21 cellular contexts compared by ENCODE assay signal in the genomic region with DNA sequence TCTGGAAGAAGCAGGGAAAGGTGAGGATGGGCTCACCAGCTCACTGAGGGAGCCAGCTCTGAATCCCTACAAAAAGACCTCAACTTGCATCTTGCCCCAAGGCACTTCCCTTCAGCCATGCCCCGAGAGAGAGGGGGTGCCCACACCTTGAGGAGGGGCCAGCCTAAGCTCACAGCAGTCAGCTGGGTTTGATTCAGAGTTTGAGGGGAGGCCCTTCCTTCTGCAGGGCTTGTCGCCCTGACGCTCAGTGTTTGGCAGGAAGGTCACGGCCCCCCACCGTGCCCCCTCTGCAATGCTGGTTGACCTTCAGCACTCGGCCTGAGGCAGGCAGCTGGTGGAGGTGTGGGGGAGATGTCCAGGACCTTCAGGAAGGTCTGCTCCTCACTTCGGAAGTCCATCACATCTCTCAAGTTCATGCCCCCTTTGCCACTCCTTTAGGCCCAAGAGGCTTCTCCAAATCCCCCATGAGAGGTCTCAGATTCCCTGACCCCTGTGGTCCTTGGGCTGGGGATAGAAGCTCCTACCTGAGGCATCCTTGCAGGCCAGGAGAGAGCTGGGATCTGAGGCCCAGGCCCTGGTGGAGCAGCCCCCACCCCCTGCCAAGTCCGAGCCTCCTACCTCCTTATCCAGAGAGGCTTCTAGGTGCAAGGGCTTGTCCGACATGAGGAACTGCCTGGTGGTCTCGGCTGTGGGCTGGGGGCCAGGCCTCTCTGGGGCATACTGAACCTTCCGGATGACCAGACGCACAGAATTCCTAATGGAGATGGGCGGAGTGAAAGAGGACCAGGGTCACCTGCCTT. TPM values are rescaled to one million over a fixed set of nuclear protein-coding genes. Genes with fewer than 3 reads are reported as not detected.
DNase-seq lines count a peak whose midpoint lies in the region; ATAC-seq and TF ChIP-seq lines count a peak whose summit lies in the region.
"Had no signal": no experiment of that assay in that cellular context is flagged by ENCODE, and none has a peak within 500 bp of the region (broad histone marks: within the 10 kb centered on the region; RNA-seq: fewer than 3 reads in every experiment).

No MANE protein-coding gene starts in this region.

- no peak overlapping the region for H3K14ac ChIP-seq in mesenchymal stem cell (ENCODE audit: low read length in 2 of 2)

- H3K27me3 ChIP-seq in Caco-2 (replicated peaks; ENCODE audit: control insufficient read depth, insufficient read depth, low read length) (no peaks in the 10 kb centered on the region), spleen (replicated peaks in 1 of 7) (no peaks in the 10 kb centered on the region), mesenchymal stem cell (ENCODE audit: control insufficient read depth in 1 of 2, insufficient read depth in 1 of 2, low read length in 2 of 2) (no peaks in the 10 kb centered on the region)
- no peaks in the 10 kb centered on the region for H3K27me3 ChIP-seq in effector memory CD4-positive, alpha-beta T cell (replicated peaks; ENCODE audit: control insufficient read depth, insufficient read depth, low read length, poor library complexity, severe bottlenecking)
- H3K27me3 ChIP-seq: left lung, uterus had no signal

- no peak overlapping the region for H4K8ac ChIP-seq in mesenchymal stem cell (ENCODE audit: low read length)

- H3K27ac Mint-ChIP-seq in activated naive CD8-positive, alpha-beta T cell = peak overlapping the region; percentile 99
- no peak overlapping the region for H3K27ac Mint-ChIP-seq in activated naive CD8-positive, alpha-beta T cell treated with anti-CD3 and anti-CD28 coated beads, Interleukin-2, amount 50 U/mL, for 24 hours
- H3K27ac Mint-ChIP-seq in Caco-2 (ENCODE audit: unreplicated experiment) = peak overlapping the region; percentile 88

- ATAC-seq in activated naive CD8-positive, alpha-beta T cell treated with anti-CD3 and anti-CD28 coated beads, Interleukin-2, amount 50 U/mL, for 24 hours = no peak
- ATAC-seq in HG03432 (IDR thresholded peaks at IDR 0.05; ENCODE audit: unreplicated experiment) = no peak
- ATAC-seq: GM12878, K562, left lung had no signal

- BruUV-seq in Caco-2 (replicated peaks; lab: Mats Ljungman, UMichigan) = no TSS peak

- H3K27me3 Mint-ChIP-seq in activated naive CD8-positive, alpha-beta T cell = no peaks in the 10 kb centered on the region
- H3K27me3 Mint-ChIP-seq in activated naive CD8-positive, alpha-beta T cell treated with anti-CD3 and anti-CD28 coated beads, Interleukin-2, amount 50 U/mL, for 24 hours = no peaks in the 10 kb centered on the region
- no peaks in the 10 kb centered on the region for H3K27me3 Mint-ChIP-seq in Caco-2 (ENCODE audit: insufficient read depth, unreplicated experiment)

- POLR2A ChIA-PET in Caco-2 (lab: Charles Lee) = no interaction called here

- no peaks in the 10 kb centered on the region for H3K9me3 Mint-ChIP-seq in activated naive CD8-positive, alpha-beta T cell (ENCODE audit: low read depth)
- no peaks in the 10 kb centered on the region for H3K9me3 Mint-ChIP-seq in activated naive CD8-positive, alpha-beta T cell treated with anti-CD3 and anti-CD28 coated beads, Interleukin-2, amount 50 U/mL, for 24 hours
- H3K9me3 Mint-ChIP-seq in Caco-2 (ENCODE audit: unreplicated experiment) = no peaks in the 10 kb centered on the region

- no peak overlapping the region for H4K91ac ChIP-seq in mesenchymal stem cell (ENCODE audit: low read length)

- no peak overlapping the region for H3K23ac ChIP-seq in mesenchymal stem cell (ENCODE audit: low read length in 2 of 2)

- H2AFZ ChIP-seq in mesenchymal stem cell (ENCODE audit: low read depth, low read length) = no peak overlapping the region

- H2BK120ac ChIP-seq in mesenchymal stem cell (ENCODE audit: low read depth, low read length) = no peak overlapping the region

- H3K36me3 Mint-ChIP-seq in activated naive CD8-positive, alpha-beta T cell = peaks cover 10% of the 10 kb centered on the region
- H3K36me3 Mint-ChIP-seq in activated naive CD8-positive, alpha-beta T cell treated with anti-CD3 and anti-CD28 coated beads, Interleukin-2, amount 50 U/mL, for 24 hours (ENCODE audit: low read depth) = peaks cover 7% of the 10 kb centered on the region
- H3K36me3 Mint-ChIP-seq in Caco-2 (ENCODE audit: insufficient read depth, unreplicated experiment) = peaks cover 70% of the 10 kb centered on the region

- no peak for DNase-seq in activated naive CD8-positive, alpha-beta T cell treated with anti-CD3 and anti-CD28 coated beads, Interleukin-2, amount 50 U/mL, for 24 hours
- DNase-seq in Caco-2 (peak in 1 of 2 experiments; percentile 36), spleen (peak; percentile 73), mesenchymal stem cell (no peak), GM13976 (ENCODE audit: low spot score) (no peak)
- no peak for DNase-seq in effector memory CD4-positive, alpha-beta T cell
- DNase-seq: cortex of kidney; NCI-H1694 treated with DMSO at 0.1 percent for 48 hours; NCI-H226; stimulated activated CD4-positive, alpha-beta T cell treated with anti-CD3 and anti-CD28 coated beads, Interleukin-4, amount 100 ng/mL, for 1 hour had no signal

- no peak for TF ChIP-seq CTCF in Caco-2 (IDR thresholded peaks at IDR 0.05; ENCODE audit: insufficient read depth in 1 of 2, low read depth in 1 of 2, low read length in 1 of 2, severe bottlenecking in 1 of 2, unreplicated experiment in 1 of 2)
- no peak for TF ChIP-seq CTCF in spleen (IDR thresholded peaks at IDR 0.05 in 8 of 11, conservative IDR thresholded peaks at IDR 0.05 in 3 of 11)
- no peak for TF ChIP-seq CTCF in GM13976 (IDR thresholded peaks at IDR 0.05; ENCODE audit: borderline replicate concordance, control extremely low read depth, extremely low read depth, insufficient read depth, missing control alignments)

- no peak overlapping the region for H2AK5ac ChIP-seq in mesenchymal stem cell (ENCODE audit: low read length, severe bottlenecking)

- no peak overlapping the region for H3K4me3 Mint-ChIP-seq in activated naive CD8-positive, alpha-beta T cell
- H3K4me3 Mint-ChIP-seq in activated naive CD8-positive, alpha-beta T cell treated with anti-CD3 and anti-CD28 coated beads, Interleukin-2, amount 50 U/mL, for 24 hours = no peak overlapping the region
- H3K4me3 Mint-ChIP-seq in Caco-2 (ENCODE audit: unreplicated experiment) = no peak overlapping the region

- peak overlapping the region; percentile 65 for H3K27ac ChIP-seq in effector memory CD4-positive, alpha-beta T cell (ENCODE audit: insufficient read depth, low read length, poor library complexity, severe bottlenecking)
- H3K27ac ChIP-seq in spleen (peak overlapping the region in 7 of 8 donors; percentile 20 to 88 (median 72)), mesenchymal stem cell (ENCODE audit: low read length, poor library complexity, severe bottlenecking) (no peak overlapping the region)
- H3K27ac ChIP-seq: left lung, uterus had no signal

- H2BK15ac ChIP-seq in mesenchymal stem cell (ENCODE audit: low read depth, poor library complexity, severe bottlenecking) = no peak overlapping the region

- H3K4ac ChIP-seq in mesenchymal stem cell (ENCODE audit: low read depth in 1 of 2, low read length in 2 of 2) = no peak overlapping the region

- no peaks in the 10 kb centered on the region for H3K79me1 ChIP-seq in mesenchymal stem cell (replicated peaks; ENCODE audit: low read length, poor library complexity, severe bottlenecking)

- H2BK5ac ChIP-seq in mesenchymal stem cell (ENCODE audit: low read depth, low read length, poor library complexity, severe bottlenecking) = no peak overlapping the region

- H3K9me3 ChIP-seq in Caco-2 (no peaks in the 10 kb centered on the region), spleen (no peaks in the 10 kb centered on the region), mesenchymal stem cell (ENCODE audit: control insufficient read depth, low read length) (no peaks in the 10 kb centered on the region)
- H3K9me3 ChIP-seq in effector memory CD4-positive, alpha-beta T cell (ENCODE audit: control insufficient read depth, low read length) = no peaks in the 10 kb centered on the region
- H3K9me3 ChIP-seq: left lung, uterus had no signal

- peaks cover 55% of the 10 kb centered on the region for H3K4me1 Mint-ChIP-seq in activated naive CD8-positive, alpha-beta T cell (ENCODE audit: low read depth)
- H3K4me1 Mint-ChIP-seq in activated naive CD8-positive, alpha-beta T cell treated with anti-CD3 and anti-CD28 coated beads, Interleukin-2, amount 50 U/mL, for 24 hours = peaks cover 34% of the 10 kb centered on the region
- peaks cover 32% of the 10 kb centered on the region for H3K4me1 Mint-ChIP-seq in Caco-2 (ENCODE audit: low read depth, unreplicated experiment)

- intact Hi-C loops in Caco-2 (cut with micrococcal nuclease; ENCODE audit: unreplicated experiment) = no loop called here
- intact Hi-C loops in spleen (cut with DNase I; ENCODE audit: low total_unique reads) = no loop called here

- H3K4me1 ChIP-seq in Caco-2 = peaks cover 34% of the 10 kb centered on the region
- H3K4me1 ChIP-seq in effector memory CD4-positive, alpha-beta T cell (ENCODE audit: control insufficient read depth, insufficient read depth, low read length, poor library complexity, severe bottlenecking) = peaks cover 33% of the 10 kb centered on the region
- H3K4me1 ChIP-seq in spleen = peaks cover 0 to 71% (median 47%) of the 10 kb centered on the region in 6 donors
- no peaks in the 10 kb centered on the region for H3K4me1 ChIP-seq in mesenchymal stem cell (ENCODE audit: control insufficient read depth, insufficient read depth, low read depth, low read length)

- TF ChIP-seq POLR2A in spleen (IDR thresholded peaks at IDR 0.05) = no peak

- CTCF ChIA-PET in Caco-2 (lab: Charles Lee) = interaction anchor here (1.6 to 2.2 kb wide), 2 partner anchors 8 to 153 kb away, joined by 5 to 14 read pairs; no protein-coding TSS in a partner anchor

- H3K4me3 ChIP-seq in Caco-2 (ENCODE audit: low read depth, low read length) (no peak overlapping the region), spleen (no peak overlapping the region), mesenchymal stem cell (ENCODE audit: insufficient read depth in 1 of 2, low read depth in 1 of 2, low read length in 2 of 2) (no peak overlapping the region)
- H3K4me3 ChIP-seq in effector memory CD4-positive, alpha-beta T cell (ENCODE audit: insufficient read depth, low read depth, low read length, poor library complexity, severe bottlenecking) = no peak overlapping the region
- H3K4me3 ChIP-seq: GM12878, K562, left lung, skin epidermis, uterus had no signal

- H3K18ac ChIP-seq in mesenchymal stem cell (ENCODE audit: low read depth in 1 of 2, low read length in 2 of 2) = no peak overlapping the region

- in situ Hi-C loops in GM13976 (cut with MboI; ENCODE audit: low sequenced_read_pairs, unreplicated experiment) = loop anchor here (5.0 kb wide), 1 partner anchor 104 kb away; no protein-coding TSS in a partner anchor

- no peak overlapping the region for H3K4me2 ChIP-seq in mesenchymal stem cell (ENCODE audit: low read length, poor library complexity, severe bottlenecking)

- H3K9ac ChIP-seq in mesenchymal stem cell (ENCODE audit: low read length) = no peak overlapping the region

- peaks cover 8% of the 10 kb centered on the region for H3K36me3 ChIP-seq in Caco-2 (ENCODE audit: control insufficient read depth, insufficient read depth, low read length)
- H3K36me3 ChIP-seq in effector memory CD4-positive, alpha-beta T cell (ENCODE audit: control insufficient read depth, insufficient read depth, low read length) = peaks cover 40% of the 10 kb centered on the region
- peaks cover 0 to 100% (median 54%) of the 10 kb centered on the region in 6 donors for H3K36me3 ChIP-seq in spleen
- H3K36me3 ChIP-seq in mesenchymal stem cell (ENCODE audit: control insufficient read depth in 1 of 2, insufficient read depth in 2 of 2, low read depth in 1 of 2, low read length in 2 of 2) = peaks cover 64 to 81% of the 10 kb centered on the region in 2 experiments
- H3K36me3 ChIP-seq: uterus had no signal

- no peak overlapping the region for H2BK12ac ChIP-seq in mesenchymal stem cell (ENCODE audit: low read length in 2 of 2)

- 76 to 87% (median 82%) methylated on average over 11 to 13 of the region's 13 CpGs for WGBS in spleen, 5 donors
- 85% methylated on average over 12 of the region's 13 CpGs for WGBS in mesenchymal stem cell

RNA-seq across cellular contexts. Expression of a gene that starts 37.6 kb away (rescaled TPM):
- total RNA-seq in Caco-2 (2022) = 0.18 and 0.19 TPM in 2 replicates
- under 1 TPM in 4 of 7 donors, not detected in 3; 0.16 to 0.59 (median 0.23) TPM for total RNA-seq in spleen
- polyA plus RNA-seq in spleen = under 1 TPM; 0.10 to 0.15 (median 0.11) TPM
- polyA plus RNA-seq in mesenchymal stem cell (2013, experiment 1 of 2) = 0.14 TPM
- 0.04 TPM for polyA plus RNA-seq in mesenchymal stem cell (2013, experiment 2 of 2)
- total RNA-seq: epithelial cell of proximal tubule, frontal cortex, GM12878, myocyte, RPMI7951 had no signal
- polyA plus RNA-seq: GM12878 had no signal
